In the genomic region with DNA sequence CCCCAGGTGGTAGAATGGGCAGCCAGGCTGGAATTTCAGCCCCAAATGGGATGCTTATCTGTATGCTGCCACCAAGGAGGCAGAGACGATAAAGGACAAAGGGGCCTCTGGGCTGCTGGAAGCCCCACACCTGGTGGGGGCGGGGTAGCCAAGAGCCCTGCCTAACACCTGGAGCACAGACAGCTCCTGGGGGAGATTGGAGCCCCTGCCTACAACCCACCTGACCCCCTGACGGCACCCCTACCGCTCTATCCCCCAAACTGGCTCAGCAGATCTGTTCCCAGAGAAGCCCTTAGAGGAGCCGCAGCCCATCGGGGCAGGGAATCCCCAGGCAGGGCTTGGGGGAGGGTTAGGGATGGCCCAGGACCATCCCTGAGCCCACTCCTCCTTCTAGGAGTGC, we compare ENCODE assay signal across 1 cellular context.
TF ChIP-seq lines count a peak whose summit lies in the region.

No MANE protein-coding gene starts in this region.

TF ChIP-seq in HEK293, 187 proteins besides CTCF, POLR2A, EP300 and RAD21:
- TF ChIP-seq ZBTB8A (tag by site-specific recombination; IDR thresholded peaks at IDR 0.05) (no peak), GLIS2 (tag by site-specific recombination; IDR thresholded peaks at IDR 0.05) (peak; percentile 10; the same call in 1 of the 2 replicates), ZNF2 (tag by site-specific recombination; IDR thresholded peaks at IDR 0.05) (no peak)
- TF ChIP-seq, protein P1, sequence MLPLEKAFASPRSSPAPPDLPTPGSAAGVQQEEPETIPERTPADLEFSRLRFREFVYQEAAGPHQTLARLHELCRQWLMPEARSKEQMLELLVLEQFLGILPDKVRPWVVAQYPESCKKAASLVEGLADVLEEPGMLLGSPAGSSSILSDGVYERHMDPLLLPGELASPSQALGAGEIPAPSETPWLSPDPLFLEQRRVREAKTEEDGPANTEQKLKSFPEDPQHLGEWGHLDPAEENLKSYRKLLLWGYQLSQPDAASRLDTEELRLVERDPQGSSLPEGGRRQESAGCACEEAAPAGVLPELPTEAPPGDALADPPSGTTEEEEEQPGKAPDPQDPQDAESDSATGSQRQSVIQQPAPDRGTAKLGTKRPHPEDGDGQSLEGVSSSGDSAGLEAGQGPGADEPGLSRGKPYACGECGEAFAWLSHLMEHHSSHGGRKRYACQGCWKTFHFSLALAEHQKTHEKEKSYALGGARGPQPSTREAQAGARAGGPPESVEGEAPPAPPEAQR (tag by site-specific recombination; IDR thresholded peaks at IDR 0.05), result no peak
